Comparison of ENCODE assay signal across 26 cellular contexts in the genomic region with DNA sequence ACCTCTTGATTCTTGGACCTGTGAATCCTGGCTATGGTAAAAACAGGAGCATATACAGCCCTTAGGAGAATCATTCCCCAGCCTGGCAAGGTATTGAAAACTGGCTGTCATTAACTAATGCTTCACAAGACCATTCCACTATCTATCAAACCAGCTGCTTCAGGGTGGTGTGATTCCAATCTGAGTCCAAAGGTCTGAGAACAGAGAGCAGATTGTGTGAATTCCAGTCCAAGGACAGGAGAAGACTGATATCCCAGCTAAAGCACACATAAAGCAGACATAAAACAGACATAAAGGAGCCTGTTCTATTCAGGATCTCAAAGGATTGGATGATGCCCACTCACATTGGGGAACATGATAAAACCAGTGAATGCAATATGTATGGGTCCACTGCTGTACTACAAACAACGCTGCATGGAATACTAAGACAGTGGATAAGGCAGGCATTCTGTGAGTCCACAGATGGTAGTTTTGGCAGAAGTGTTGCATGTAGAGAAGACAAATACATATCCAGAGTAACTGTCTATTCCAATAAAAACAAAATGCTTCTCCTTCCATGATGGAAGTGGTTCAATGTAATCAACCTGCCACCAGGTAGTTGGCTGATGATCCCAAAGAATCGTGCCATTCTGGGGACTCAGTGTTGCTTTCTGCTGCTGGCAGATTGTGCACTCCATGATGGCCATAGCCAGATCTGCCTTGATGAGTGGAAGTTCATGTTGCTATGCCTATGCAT.
DNase-seq lines count a peak whose midpoint lies in the region; ATAC-seq, FAIRE-seq and TF ChIP-seq lines count a peak whose summit lies in the region.
"Had no signal": no experiment of that assay in that cellular context is flagged by ENCODE, and none has a peak within 500 bp of the region (broad histone marks: within the 10 kb centered on the region; RNA-seq: fewer than 3 reads in every experiment).

No MANE protein-coding gene starts in this region.

- no peaks in the 10 kb centered on the region for H3K4me1 ChIP-seq in pancreas
- H3K4me1 ChIP-seq: BLaER1 had no signal

- no peak overlapping the region for H3K27ac ChIP-seq in pancreas
- H3K27ac ChIP-seq: BLaER1, GM23248, RWPE1, SK-N-MC had no signal

- intact Hi-C loops in pancreas (cut with DNase I): no loop called here

- FAIRE-seq in pancreas (lab: Jason Lieb, UNC) (no peak), GM19239 (lab: Jason Lieb, UNC) (no peak)
- FAIRE-seq: G401.6, HTR-8/SVneo had no signal

- no peak overlapping the region for H3K4me3 ChIP-seq in pancreas
- H3K4me3 ChIP-seq: BLaER1, GM23248, MG63, SK-N-MC had no signal

- H3K9me3 ChIP-seq in pancreas: no peaks in the 10 kb centered on the region
- H3K9me3 ChIP-seq: BLaER1, MG63 had no signal

- ATAC-seq in pancreas (peak; percentile 30 to 82 (median 50)), HG03139 (IDR thresholded peaks at IDR 0.05; ENCODE audit: unreplicated experiment) (no peak)
- ATAC-seq: Panc1 had no signal

- no peaks in the 10 kb centered on the region for H3K27me3 ChIP-seq in pancreas
- H3K27me3 ChIP-seq: BLaER1, MG63 had no signal

- TF ChIP-seq CTCF in pancreas (IDR thresholded peaks at IDR 0.05): no peak

- 28 to 30% methylated on average over 2 of the region's 2 CpGs for WGBS in pancreas, 2 donors

- DNase-seq in Ammon's horn (ENCODE audit: low spot score) (peak; percentile 3), NCI-H1694 (lab: John Stamatoyannopoulos, UW) (peak; percentile 30), cerebellar cortex (ENCODE audit: low spot score) (peak; percentile 93), pancreas (no peak), NCI-H510A treated with DMSO at 0.1 percent for 48 hours (lab: John Stamatoyannopoulos, UW) (no peak), GM19239 (ENCODE audit: insufficient read length, low spot score) (no peak), NCI-H1417 treated with DMSO at 0.1 percent for 48 hours (lab: John Stamatoyannopoulos, UW) (no peak)
- DNase-seq: 8988T; CD4-positive, CD25-positive, alpha-beta regulatory T cell; GM23248; H9; IMR-90; KG1; MG63; NCI-H187; NCI-H2081 treated with DMSO at 0.1 percent for 48 hours; NCI-H69; SHP77 treated with DMSO at 0.1 percent for 48 hours; SW 1271 had no signal

- no peaks in the 10 kb centered on the region for H3K36me3 ChIP-seq in pancreas
- H3K36me3 ChIP-seq: BLaER1, MG63 had no signal

Comparison
In these comparisons a context has a peak if more than half of its experiments do, and no peak if none do; other contexts are left out.
1. DNase-seq: peak in Ammon's horn (single experiment), NCI-H1694 (single experiment) and cerebellar cortex (single experiment); none in pancreas (0 of 6), NCI-H510A treated with DMSO at 0.1 percent for 48 hours (single experiment), GM19239 (single experiment) and NCI-H1417 treated with DMSO at 0.1 percent for 48 hours (single experiment).